11 cellular contexts compared by ENCODE assay signal in the genomic region with DNA sequence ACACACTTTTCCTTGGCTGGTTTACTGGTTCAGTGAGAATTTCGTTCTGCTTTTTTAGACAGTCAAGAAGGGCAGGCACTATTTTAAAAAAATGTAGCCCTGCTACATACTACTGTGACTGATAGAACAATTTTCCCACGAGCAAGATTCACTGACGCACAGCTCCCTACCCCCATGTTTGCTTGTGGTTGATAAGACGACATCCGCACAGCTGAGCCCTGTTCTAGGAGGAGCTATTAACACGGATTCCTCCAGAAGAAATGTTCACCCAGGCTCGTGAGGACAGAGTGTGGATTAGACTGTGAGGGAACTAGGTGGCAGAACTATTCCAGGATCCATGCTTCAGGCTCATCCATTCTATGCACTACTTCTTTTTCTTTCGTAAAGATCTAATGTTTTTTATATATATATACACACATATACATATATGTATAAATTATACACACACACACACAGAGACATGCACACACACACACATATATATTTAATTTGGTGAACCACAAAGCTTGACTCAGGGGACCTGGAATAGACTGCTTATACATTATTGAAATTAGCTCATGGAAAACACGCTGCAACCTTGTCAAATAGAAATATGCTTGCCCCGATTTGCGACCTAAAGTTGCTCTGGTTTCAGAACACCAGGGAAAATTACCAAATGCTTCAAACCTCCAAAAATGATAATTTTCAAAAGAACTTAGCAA.
DNase-seq lines count a peak whose midpoint lies in the region; ATAC-seq and TF ChIP-seq lines count a peak whose summit lies in the region.
"Had no signal": no experiment of that assay in that cellular context is flagged by ENCODE, and none has a peak within 500 bp of the region (broad histone marks: within the 10 kb centered on the region; RNA-seq: fewer than 3 reads in every experiment).

No MANE protein-coding gene starts in this region.

- peak overlapping the region; percentile 20 for H3K4me3 ChIP-seq in CD8-positive, alpha-beta T cell (ENCODE audit: low read depth, low read length)
- H3K4me3 ChIP-seq in PC-9 (no peak overlapping the region), Caco-2 (ENCODE audit: low read depth, low read length) (no peak overlapping the region)
- H3K4me3 ChIP-seq: GM23338, SJCRH30 had no signal

- peak; percentile 29 to 86 (median 60) for DNase-seq in CD8-positive, alpha-beta T cell
- no peak for DNase-seq in PC-9
- DNase-seq in activated naive CD4-positive, alpha-beta T cell treated with Interleukin-2 at 50 U/mL for 16 hours = peak; percentile 12
- no peak for DNase-seq in left lobe of liver (ENCODE audit: low spot score)
- no peak for DNase-seq in Caco-2
- no peak for DNase-seq in GM20000 (ENCODE audit: low spot score)
- no peak for DNase-seq in epidermal melanocyte (ENCODE audit: insufficient read length, low spot score)
- DNase-seq: NCI-H187, SJCRH30 had no signal

- peak overlapping the region; percentile 40 for H3K4me3 Mint-ChIP-seq in CD8-positive, alpha-beta T cell
- H3K4me3 Mint-ChIP-seq in Caco-2 (ENCODE audit: unreplicated experiment) = no peak overlapping the region
- H3K4me3 Mint-ChIP-seq: GM23338 had no signal

- no peaks in the 10 kb centered on the region for H3K9me3 ChIP-seq in CD8-positive, alpha-beta T cell (ENCODE audit: low read length)
- no peaks in the 10 kb centered on the region for H3K9me3 ChIP-seq in PC-9 (ENCODE audit: insufficient read depth, low read depth)
- H3K9me3 ChIP-seq in Caco-2 = no peaks in the 10 kb centered on the region
- H3K9me3 ChIP-seq: SJCRH30 had no signal

- H3K4me2 ChIP-seq in PC-9 = peak overlapping the region; percentile 45
- H3K4me2 ChIP-seq: GM23338 had no signal

- no peaks in the 10 kb centered on the region for H3K27me3 ChIP-seq in CD8-positive, alpha-beta T cell (ENCODE audit: insufficient read depth, low read length)
- H3K27me3 ChIP-seq in PC-9 (ENCODE audit: insufficient read depth, low read depth) = no peaks in the 10 kb centered on the region
- H3K27me3 ChIP-seq in Caco-2 (replicated peaks; ENCODE audit: control insufficient read depth, insufficient read depth, low read length) = no peaks in the 10 kb centered on the region
- H3K27me3 ChIP-seq: SJCRH30 had no signal

- no peaks in the 10 kb centered on the region for H3K79me2 ChIP-seq in PC-9 (ENCODE audit: low read depth)

- ATAC-seq in CD8-positive, alpha-beta T cell = peak; percentile 92
- peak; percentile 45 for ATAC-seq in left lobe of liver
- no peak for ATAC-seq in HG03025 (IDR thresholded peaks at IDR 0.05; ENCODE audit: low FRiP score, unreplicated experiment)
- ATAC-seq: GM23338 had no signal

- H3K9me3 Mint-ChIP-seq in CD8-positive, alpha-beta T cell = no peaks in the 10 kb centered on the region
- no peaks in the 10 kb centered on the region for H3K9me3 Mint-ChIP-seq in Caco-2 (ENCODE audit: unreplicated experiment)

- no peaks in the 10 kb centered on the region for H3K9me2 ChIP-seq in PC-9 (ENCODE audit: insufficient read depth)

- peak overlapping the region; percentile 91 for H3K27ac Mint-ChIP-seq in CD8-positive, alpha-beta T cell
- H3K27ac Mint-ChIP-seq in Caco-2 (ENCODE audit: unreplicated experiment) = no peak overlapping the region
- H3K27ac Mint-ChIP-seq: GM23338 had no signal

- no peaks in the 10 kb centered on the region for H3K36me3 ChIP-seq in CD8-positive, alpha-beta T cell (ENCODE audit: insufficient read depth, low read length)
- H3K36me3 ChIP-seq in PC-9 (ENCODE audit: low read depth) = no peaks in the 10 kb centered on the region
- no peaks in the 10 kb centered on the region for H3K36me3 ChIP-seq in Caco-2 (ENCODE audit: control insufficient read depth, insufficient read depth, low read length)
- H3K36me3 ChIP-seq: SJCRH30 had no signal

- no peaks in the 10 kb centered on the region for H3F3A ChIP-seq in PC-9 (ENCODE audit: insufficient read depth, low read depth)

- CTCF ChIA-PET in CD8-positive, alpha-beta T cell (lab: Charles Lee) = interaction anchor here (0.8 to 3.0 kb wide), 6 partner anchors 8 to 168 kb away, joined by 3 to 14 read pairs (median 4); no protein-coding TSS in a partner anchor
- CTCF ChIA-PET in PC-9 (lab: Charles Lee) = no interaction called here
- CTCF ChIA-PET in Caco-2 (lab: Charles Lee) = no interaction called here

- H3K36me3 Mint-ChIP-seq in CD8-positive, alpha-beta T cell = peaks cover 2% of the 10 kb centered on the region
- H3K36me3 Mint-ChIP-seq in Caco-2 (ENCODE audit: insufficient read depth, unreplicated experiment) = no peaks in the 10 kb centered on the region

- no peaks in the 10 kb centered on the region for H3K27me3 Mint-ChIP-seq in CD8-positive, alpha-beta T cell (ENCODE audit: low read depth)
- peaks cover 5% of the 10 kb centered on the region for H3K27me3 Mint-ChIP-seq in Caco-2 (ENCODE audit: insufficient read depth, unreplicated experiment)

- POLR2A ChIA-PET in CD8-positive, alpha-beta T cell (lab: Charles Lee) = interaction anchor here (0.8 to 1.9 kb wide), 8 partner anchors 11 to 453 kb away, joined by 3 to 9 read pairs (median 5); partner anchors contain the start of gene RTTN
- POLR2A ChIA-PET in PC-9 (lab: Charles Lee; ENCODE audit: unreplicated experiment) = interaction anchor here (0.6 kb wide), 1 partner anchor 165 kb away, joined by 6 read pairs; no protein-coding TSS in a partner anchor
- POLR2A ChIA-PET in Caco-2 (lab: Charles Lee) = no interaction called here

- H3K4me1 Mint-ChIP-seq in CD8-positive, alpha-beta T cell (ENCODE audit: low read depth) = peaks cover 53% of the 10 kb centered on the region
- no peaks in the 10 kb centered on the region for H3K4me1 Mint-ChIP-seq in Caco-2 (ENCODE audit: low read depth, unreplicated experiment)
- H3K4me1 Mint-ChIP-seq: GM23338 had no signal

- no peaks in the 10 kb centered on the region for H4K20me1 ChIP-seq in PC-9 (ENCODE audit: insufficient read depth)

- H2AFZ ChIP-seq in PC-9 = no peak overlapping the region
- H2AFZ ChIP-seq: GM23338 had no signal

- intact Hi-C loops in CD8-positive, alpha-beta T cell (cut with DNase I, micrococcal nuclease) = loop anchor here (2.0 to 5.0 kb wide), 2 partner anchors 14 to 37 kb away; no protein-coding TSS in a partner anchor
- intact Hi-C loops in PC-9 (cut with micrococcal nuclease; ENCODE audit: unreplicated experiment) = no loop called here
- intact Hi-C loops in Caco-2 (cut with micrococcal nuclease; ENCODE audit: unreplicated experiment) = no loop called here

- TF ChIP-seq CTCF in CD8-positive, alpha-beta T cell (IDR thresholded peaks at IDR 0.05) = no peak
- TF ChIP-seq CTCF in PC-9 (conservative IDR thresholded peaks at IDR 0.05) (no peak), Caco-2 (IDR thresholded peaks at IDR 0.05; ENCODE audit: insufficient read depth in 1 of 2, low read depth in 1 of 2, low read length in 1 of 2, severe bottlenecking in 1 of 2, unreplicated experiment in 1 of 2) (no peak), GM20000 (IDR thresholded peaks at IDR 0.05; ENCODE audit: extremely low read depth, missing control alignments) (no peak)

- peak overlapping the region; percentile 59 for H3K27ac ChIP-seq in CD8-positive, alpha-beta T cell (ENCODE audit: low read depth, low read length)
- H3K27ac ChIP-seq in PC-9 = no peak overlapping the region
- H3K27ac ChIP-seq: SJCRH30 had no signal

- H3K4me1 ChIP-seq in CD8-positive, alpha-beta T cell (ENCODE audit: insufficient read depth, low read length) = peaks cover 66% of the 10 kb centered on the region
- H3K4me1 ChIP-seq in PC-9 (replicated peaks; ENCODE audit: insufficient read depth) = no peaks in the 10 kb centered on the region
- H3K4me1 ChIP-seq in Caco-2 = no peaks in the 10 kb centered on the region
- H3K4me1 ChIP-seq: SJCRH30 had no signal

- BruUV-seq in PC-9 (replicated peaks; lab: Mats Ljungman, UMichigan) (no TSS peak), Caco-2 (replicated peaks; lab: Mats Ljungman, UMichigan) (no TSS peak)

Comparison
In these comparisons a context has a peak if more than half of its experiments do, and no peak if none do; other contexts are left out.
1. DNase-seq: peak in CD8-positive, alpha-beta T cell (7 of 7) and activated naive CD4-positive, alpha-beta T cell treated with Interleukin-2 at 50 U/mL for 16 hours (single experiment); none in PC-9 (0 of 2), left lobe of liver (single experiment), Caco-2 (0 of 2), GM20000 (single experiment) and epidermal melanocyte (single experiment).
2. intact Hi-C loops: an anchor here in CD8-positive, alpha-beta T cell (2.0 to 5.0 kb wide); none called in PC-9 and Caco-2.